In genomic region chr5:4366628-4367027, GRCh38 we compare ENCODE assay signal across 7 cellular contexts.
"Had no signal": no experiment of that assay in that cellular context is flagged by ENCODE, and none has a peak within 500 bp of the region (broad histone marks: within the 10 kb centered on the region; RNA-seq: fewer than 3 reads in every experiment).

No MANE protein-coding gene starts in this region.

- H3K27ac Mint-ChIP-seq: HFFc6 had no signal

- H3K4me3 ChIP-seq: HAP-1, K562 had no signal

- H3K4me1 ChIP-seq: HAP-1 had no signal

- DNase-seq: GOT3, H7, HFFc6, IMR-90 had no signal

- H3K4me3 Mint-ChIP-seq: HFFc6 had no signal

- H3K36me3 ChIP-seq: HAP-1 had no signal

- ATAC-seq: HCT116, K562 had no signal
